8 cellular contexts compared by ENCODE assay signal in the genomic region with DNA sequence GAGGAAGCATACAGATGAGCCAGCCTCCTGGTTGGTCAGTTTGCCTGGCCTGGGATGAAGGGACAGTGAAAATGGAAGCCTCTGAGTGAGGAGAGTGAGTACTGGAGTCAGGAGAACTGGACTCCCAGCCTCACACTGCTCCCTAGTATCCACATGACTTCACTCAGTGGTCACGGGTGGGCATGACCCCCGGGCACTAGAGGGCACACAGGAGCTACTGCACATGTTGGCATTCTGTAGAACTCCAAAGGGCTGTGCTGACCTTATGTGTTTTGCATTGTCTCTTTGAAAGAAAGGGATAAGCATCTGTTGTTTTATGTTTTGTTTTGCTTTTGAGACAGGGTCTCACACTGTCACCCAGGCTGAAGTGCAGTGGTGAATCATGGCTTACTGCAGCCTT. TPM values are rescaled to one million over a fixed set of nuclear protein-coding genes. Genes with fewer than 3 reads are reported as not detected.
DNase-seq lines count a peak whose midpoint lies in the region; ATAC-seq and TF ChIP-seq lines count a peak whose summit lies in the region.

No MANE protein-coding gene starts in this region.

- CTCF ChIA-PET in Calu3 (lab: Charles Lee), result interaction anchor here (0.6 to 2.1 kb wide), 3 partner anchors 42 to 151 kb away, joined by 4 to 13 read pairs (median 6); no protein-coding TSS in a partner anchor

- BruUV-seq in Calu3 (replicated peaks; lab: Mats Ljungman, UMichigan), result no TSS peak

- H3K4me1 Mint-ChIP-seq in Calu3 (ENCODE audit: low read depth, unreplicated experiment), result no peaks in the 10 kb centered on the region

- H3K27ac Mint-ChIP-seq in Calu3 (ENCODE audit: unreplicated experiment), result no peak overlapping the region

- H3K4me3 Mint-ChIP-seq in Calu3 (ENCODE audit: low read depth, unreplicated experiment), result no peak overlapping the region

- peaks cover 3 to 27% (median 22%) of the 10 kb centered on the region in 4 donors for H3K4me1 ChIP-seq in liver (ENCODE audit: control insufficient read depth in 4 of 4, insufficient read depth in 4 of 4, low read length in 3 of 4)

- WGBS in liver, result 62% methylated on average over 2 of the region's 2 CpGs

- no peaks in the 10 kb centered on the region for H3K27me3 Mint-ChIP-seq in Calu3 (ENCODE audit: unreplicated experiment)

- no peaks in the 10 kb centered on the region for H3K9me3 ChIP-seq in liver (ENCODE audit: control insufficient read depth in 4 of 4, low read length in 3 of 4)

- TF ChIP-seq RAD21 in liver (IDR thresholded peaks at IDR 0.05), result peak in 1 of 2 donors; percentile 42

- H3K27ac ChIP-seq in liver (ENCODE audit: low read depth in 1 of 2, low read length in 2 of 2), result no peak overlapping the region

- intact Hi-C loops in Calu3 (cut with micrococcal nuclease; ENCODE audit: unreplicated experiment), result loop anchor here (1.0 kb wide), 1 partner anchor 150 kb away; no protein-coding TSS in a partner anchor

- TF ChIP-seq CTCF in Calu3 (IDR thresholded peaks at IDR 0.05; ENCODE audit: unreplicated experiment) (peak; percentile 24), NB4 (IDR thresholded peaks at IDR 0.05; ENCODE audit: low read depth, low read length) (peak; percentile 33), liver (IDR thresholded peaks at IDR 0.05; ENCODE audit: low read depth, low read length, missing input control) (peak; percentile 6), foreskin fibroblast (IDR thresholded peaks at IDR 0.05; ENCODE audit: low read depth, low read length) (no peak)

- TF ChIP-seq POLR2A in NB4 (IDR thresholded peaks at IDR 0.05; ENCODE audit: extremely low read depth, insufficient read length), result no peak

- H3K9me3 Mint-ChIP-seq in Calu3 (ENCODE audit: low read depth, unreplicated experiment), result no peaks in the 10 kb centered on the region

- peaks cover 24% of the 10 kb centered on the region for H3K36me3 Mint-ChIP-seq in Calu3 (ENCODE audit: insufficient read depth, unreplicated experiment)

- H3K36me3 ChIP-seq in liver (ENCODE audit: control insufficient read depth in 4 of 4, insufficient read depth in 3 of 4, low read depth in 1 of 4, low read length in 3 of 4), result no peaks in the 10 kb centered on the region

- peak; percentile 50 for DNase-seq in Calu3
- DNase-seq in NB4 (ENCODE audit: low read depth), result peak; percentile 31
- peak; percentile 12 for DNase-seq in activated gamma-delta T cell (lab: John Stamatoyannopoulos, UW)
- DNase-seq in foreskin fibroblast, result no peak
- no peak for DNase-seq in NCI-H2081 (lab: John Stamatoyannopoulos, UW)

- H3K9ac ChIP-seq in liver (ENCODE audit: low read depth in 1 of 2, low read length in 2 of 2), result no peak overlapping the region

- ATAC-seq in GM18873 (IDR thresholded peaks at IDR 0.05; ENCODE audit: low FRiP score, unreplicated experiment) (no peak), GM21786 (IDR thresholded peaks at IDR 0.05; ENCODE audit: unreplicated experiment) (no peak)

- no peak overlapping the region for H3K4me3 ChIP-seq in NB4 (ENCODE audit: low read depth, low read length)
- no peak overlapping the region for H3K4me3 ChIP-seq in liver (ENCODE audit: low read depth in 1 of 3, low read length in 3 of 3)
- no peak overlapping the region for H3K4me3 ChIP-seq in foreskin fibroblast (ENCODE audit: low read depth in 1 of 2, low read length in 2 of 2)

- H3K27me3 ChIP-seq in liver (ENCODE audit: control insufficient read depth in 4 of 4, insufficient read depth in 4 of 4, low read length in 3 of 4), result no peaks in the 10 kb centered on the region

TF ChIP-seq in liver, 16 proteins besides CTCF, POLR2A, EP300 and RAD21:
- TF ChIP-seq, protein P1, sequence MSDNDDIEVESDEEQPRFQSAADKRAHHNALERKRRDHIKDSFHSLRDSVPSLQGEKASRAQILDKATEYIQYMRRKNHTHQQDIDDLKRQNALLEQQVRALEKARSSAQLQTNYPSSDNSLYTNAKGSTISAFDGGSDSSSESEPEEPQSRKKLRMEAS (IDR thresholded peaks at IDR 0.05), result no peak
- TF ChIP-seq JUND (IDR thresholded peaks at IDR 0.05) (no peak), NR2F2 (IDR thresholded peaks at IDR 0.05) (no peak), RXRA (IDR thresholded peaks at IDR 0.05) (no peak), HNF4G (IDR thresholded peaks at IDR 0.05) (no peak), GABPA (IDR thresholded peaks at IDR 0.05 in 1 of 2, conservative IDR thresholded peaks at IDR 0.05 in 1 of 2) (no peak), SP1 (IDR thresholded peaks at IDR 0.05) (no peak), FOXA2 (IDR thresholded peaks at IDR 0.05) (no peak), EGR1 (IDR thresholded peaks at IDR 0.05; ENCODE audit: low read depth in 2 of 2) (no peak), HNF4A (conservative IDR thresholded peaks at IDR 0.05) (no peak), YY1 (IDR thresholded peaks at IDR 0.05) (no peak), TAF1 (conservative IDR thresholded peaks at IDR 0.05) (no peak), FOXA1 (IDR thresholded peaks at IDR 0.05) (no peak)
- TF ChIP-seq, protein P2, sequence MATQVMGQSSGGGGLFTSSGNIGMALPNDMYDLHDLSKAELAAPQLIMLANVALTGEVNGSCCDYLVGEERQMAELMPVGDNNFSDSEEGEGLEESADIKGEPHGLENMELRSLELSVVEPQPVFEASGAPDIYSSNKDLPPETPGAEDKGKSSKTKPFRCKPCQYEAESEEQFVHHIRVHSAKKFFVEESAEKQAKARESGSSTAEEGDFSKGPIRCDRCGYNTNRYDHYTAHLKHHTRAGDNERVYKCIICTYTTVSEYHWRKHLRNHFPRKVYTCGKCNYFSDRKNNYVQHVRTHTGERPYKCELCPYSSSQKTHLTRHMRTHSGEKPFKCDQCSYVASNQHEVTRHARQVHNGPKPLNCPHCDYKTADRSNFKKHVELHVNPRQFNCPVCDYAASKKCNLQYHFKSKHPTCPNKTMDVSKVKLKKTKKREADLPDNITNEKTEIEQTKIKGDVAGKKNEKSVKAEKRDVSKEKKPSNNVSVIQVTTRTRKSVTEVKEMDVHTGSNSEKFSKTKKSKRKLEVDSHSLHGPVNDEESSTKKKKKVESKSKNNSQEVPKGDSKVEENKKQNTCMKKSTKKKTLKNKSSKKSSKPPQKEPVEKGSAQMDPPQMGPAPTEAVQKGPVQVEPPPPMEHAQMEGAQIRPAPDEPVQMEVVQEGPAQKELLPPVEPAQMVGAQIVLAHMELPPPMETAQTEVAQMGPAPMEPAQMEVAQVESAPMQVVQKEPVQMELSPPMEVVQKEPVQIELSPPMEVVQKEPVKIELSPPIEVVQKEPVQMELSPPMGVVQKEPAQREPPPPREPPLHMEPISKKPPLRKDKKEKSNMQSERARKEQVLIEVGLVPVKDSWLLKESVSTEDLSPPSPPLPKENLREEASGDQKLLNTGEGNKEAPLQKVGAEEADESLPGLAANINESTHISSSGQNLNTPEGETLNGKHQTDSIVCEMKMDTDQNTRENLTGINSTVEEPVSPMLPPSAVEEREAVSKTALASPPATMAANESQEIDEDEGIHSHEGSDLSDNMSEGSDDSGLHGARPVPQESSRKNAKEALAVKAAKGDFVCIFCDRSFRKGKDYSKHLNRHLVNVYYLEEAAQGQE (IDR thresholded peaks at IDR 0.05), result no peak
- TF ChIP-seq, protein P3, sequence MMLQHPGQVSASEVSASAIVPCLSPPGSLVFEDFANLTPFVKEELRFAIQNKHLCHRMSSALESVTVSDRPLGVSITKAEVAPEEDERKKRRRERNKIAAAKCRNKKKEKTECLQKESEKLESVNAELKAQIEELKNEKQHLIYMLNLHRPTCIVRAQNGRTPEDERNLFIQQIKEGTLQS (IDR thresholded peaks at IDR 0.05), result no peak
- TF ChIP-seq, protein P4, sequence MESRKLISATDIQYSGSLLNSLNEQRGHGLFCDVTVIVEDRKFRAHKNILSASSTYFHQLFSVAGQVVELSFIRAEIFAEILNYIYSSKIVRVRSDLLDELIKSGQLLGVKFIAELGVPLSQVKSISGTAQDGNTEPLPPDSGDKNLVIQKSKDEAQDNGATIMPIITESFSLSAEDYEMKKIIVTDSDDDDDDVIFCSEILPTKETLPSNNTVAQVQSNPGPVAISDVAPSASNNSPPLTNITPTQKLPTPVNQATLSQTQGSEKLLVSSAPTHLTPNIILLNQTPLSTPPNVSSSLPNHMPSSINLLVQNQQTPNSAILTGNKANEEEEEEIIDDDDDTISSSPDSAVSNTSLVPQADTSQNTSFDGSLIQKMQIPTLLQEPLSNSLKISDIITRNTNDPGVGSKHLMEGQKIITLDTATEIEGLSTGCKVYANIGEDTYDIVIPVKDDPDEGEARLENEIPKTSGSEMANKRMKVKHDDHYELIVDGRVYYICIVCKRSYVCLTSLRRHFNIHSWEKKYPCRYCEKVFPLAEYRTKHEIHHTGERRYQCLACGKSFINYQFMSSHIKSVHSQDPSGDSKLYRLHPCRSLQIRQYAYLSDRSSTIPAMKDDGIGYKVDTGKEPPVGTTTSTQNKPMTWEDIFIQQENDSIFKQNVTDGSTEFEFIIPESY (IDR thresholded peaks at IDR 0.05), result no peak

RNA-seq across cellular contexts. Expression of a gene that starts 23.7 kb away (rescaled TPM):
- 39.7 and 47.3 TPM in 2 replicates for total RNA-seq in Calu3 (2022)
- 10 to 100 TPM in 1 of 2 donors, under 1 TPM in 1; 0.17 to 28.6 TPM for total RNA-seq in liver
- polyA plus RNA-seq in liver, result under 1 TPM; 0.64 to 0.92 TPM

RNA-seq across cellular contexts. Expression of a gene that starts 34.2 kb away (rescaled TPM):
- total RNA-seq in Calu3 (2022) (1.2 and 1.7 TPM in 2 replicates), liver (1 to 10 TPM in 1 of 2 donors, under 1 TPM in 1; 0.33 to 3.1 TPM)
- polyA plus RNA-seq in liver, result under 1 TPM; 0.19 to 0.22 TPM

RNA-seq across cellular contexts. Expression of a gene that starts 54.0 kb away (rescaled TPM):
- total RNA-seq in Calu3 (2022) (140 and 143 TPM in 2 replicates), liver (10 to 100 TPM; 55.9 to 75.2 TPM)
- polyA plus RNA-seq in liver, result 10 to 100 TPM; 28.1 to 39.1 TPM

Comparison
In these comparisons a context has a peak if more than half of its experiments do, and no peak if none do; other contexts are left out.
1. DNase-seq: peak in Calu3 (single experiment), NB4 (single experiment) and activated gamma-delta T cell (single experiment); none in foreskin fibroblast (0 of 2) and NCI-H2081 (0 of 2).